In genomic region chr19:12439686-12440411, GRCh38 we compare ENCODE assay signal across 8 cellular contexts. TPM values are rescaled to one million over a fixed set of nuclear protein-coding genes. Genes with fewer than 3 reads are reported as not detected.
DNase-seq lines count a peak whose midpoint lies in the region; ATAC-seq and TF ChIP-seq lines count a peak whose summit lies in the region.
"Not testable (repeated sequence)": the region's sequence is repeated elsewhere in the genome, so short reads cannot be mapped to it uniquely, and the experiment has no call there.

No MANE protein-coding gene starts in this region.

- peak overlapping the region; percentile 87 for H3K4me3 Mint-ChIP-seq in T-helper 2 cell treated with Interferon-gamma antibody and Interleukin-4, amounts not matched to agents 5 μg/mL and 100 μg/mL, for 36 hours
- H3K4me3 Mint-ChIP-seq in activated naive CD8-positive, alpha-beta T cell treated with anti-CD3 and anti-CD28 coated beads for 36 hours: peak overlapping the region; percentile 96
- H3K4me3 Mint-ChIP-seq in natural killer cell: peak overlapping the region; percentile 87

- H3K36me3 Mint-ChIP-seq in T-helper 2 cell treated with Interferon-gamma antibody and Interleukin-4, amounts not matched to agents 5 μg/mL and 100 μg/mL, for 36 hours (ENCODE audit: low read depth): peaks cover 29% of the 10 kb centered on the region
- peaks cover 29% of the 10 kb centered on the region for H3K36me3 Mint-ChIP-seq in activated naive CD8-positive, alpha-beta T cell treated with anti-CD3 and anti-CD28 coated beads for 36 hours
- not testable (repeated sequence) for H3K36me3 Mint-ChIP-seq in natural killer cell

- DNase-seq in Caki2 (ENCODE audit: low read depth) (peak; percentile 69), LHCN-M2 (ENCODE audit: low read depth) (peak; percentile 8), glomerular visceral epithelial cell (ENCODE audit: extremely low spot score) (peak; percentile 53), natural killer cell (peak; percentile 51)
- peak; percentile 64 for DNase-seq in T-helper 2 cell treated with Interferon-gamma antibody and Interleukin-4, amounts not matched to agents 5 μg/mL and 100 μg/mL, for 36 hours (ENCODE audit: low spot score)
- DNase-seq in activated naive CD8-positive, alpha-beta T cell treated with anti-CD3 and anti-CD28 coated beads for 36 hours: peak; percentile 62
- DNase-seq in stimulated activated CD8-positive, alpha-beta memory T cell treated with anti-CD3 and anti-CD28 coated beads, Interleukin-4, amount 100 ng/mL, for 4 hours (ENCODE audit: low read depth in 2 of 2, low spot score in 1 of 2): peak; percentile 25 to 53

- peaks cover 56% of the 10 kb centered on the region for H3K9me3 Mint-ChIP-seq in T-helper 2 cell treated with Interferon-gamma antibody and Interleukin-4, amounts not matched to agents 5 μg/mL and 100 μg/mL, for 36 hours
- H3K9me3 Mint-ChIP-seq in activated naive CD8-positive, alpha-beta T cell treated with anti-CD3 and anti-CD28 coated beads for 36 hours: peaks cover 24% of the 10 kb centered on the region
- H3K9me3 Mint-ChIP-seq in natural killer cell: not testable (repeated sequence)

- in situ Hi-C loops in Caki2 (cut with HindIII; ENCODE audit: low pct_unique_long_range_greater_than_20kb, low sequenced_read_pairs): not testable (repeated sequence)

- peak overlapping the region; percentile 77 for H3K27ac Mint-ChIP-seq in T-helper 2 cell treated with Interferon-gamma antibody and Interleukin-4, amounts not matched to agents 5 μg/mL and 100 μg/mL, for 36 hours
- peak overlapping the region; percentile 79 for H3K27ac Mint-ChIP-seq in activated naive CD8-positive, alpha-beta T cell treated with anti-CD3 and anti-CD28 coated beads for 36 hours
- peak overlapping the region; percentile 91 to 99 for H3K27ac Mint-ChIP-seq in natural killer cell

- H3K27me3 Mint-ChIP-seq in T-helper 2 cell treated with Interferon-gamma antibody and Interleukin-4, amounts not matched to agents 5 μg/mL and 100 μg/mL, for 36 hours (ENCODE audit: low read depth); activated naive CD8-positive, alpha-beta T cell treated with anti-CD3 and anti-CD28 coated beads for 36 hours; natural killer cell (ENCODE audit: low read depth in 2 of 2): not testable (repeated sequence)

- ATAC-seq in GM21825 (IDR thresholded peaks at IDR 0.05; ENCODE audit: unreplicated experiment): peak; percentile 37
- peak in 2 of 3 donors; percentile 12 to 24 for ATAC-seq in natural killer cell

- intact Hi-C loops in natural killer cell (cut with micrococcal nuclease): loop anchor here (5.0 kb wide), 1 partner anchor 38 kb away; the partner anchor contains the start of gene ZNF799

- TF ChIP-seq CTCF in natural killer cell (IDR thresholded peaks at IDR 0.05): not testable (repeated sequence)

- not testable (repeated sequence) for H3K4me1 Mint-ChIP-seq in T-helper 2 cell treated with Interferon-gamma antibody and Interleukin-4, amounts not matched to agents 5 μg/mL and 100 μg/mL, for 36 hours (ENCODE audit: low read depth); activated naive CD8-positive, alpha-beta T cell treated with anti-CD3 and anti-CD28 coated beads for 36 hours
- H3K4me1 Mint-ChIP-seq in natural killer cell: peaks cover 6 to 24% of the 10 kb centered on the region in 2 donors

RNA-seq across cellular contexts. Expression of gene ZNF443, which starts 1.0 kb away (rescaled TPM):
- total RNA-seq in Caki2 (2014; rRNA removed; shearing (Covaris generic); ENCODE audit: low replicate concordance): 8.7 and 17.2 TPM in 2 replicates
- 3.5 and 4.5 TPM in 2 replicates for total RNA-seq in LHCN-M2 (2014; rRNA removed)
- 1.0 TPM for polyA plus RNA-seq in LHCN-M2 (2012)
- 1 to 10 TPM; 2.7 to 3.6 TPM for total RNA-seq in activated naive CD8-positive, alpha-beta T cell treated with anti-CD3 and anti-CD28 coated beads for 36 hours
- 1 to 10 TPM; 3.5 to 6.1 (median 3.9) TPM for total RNA-seq in natural killer cell

RNA-seq across cellular contexts. Expression of gene ZNF799, which starts 38.8 kb away (rescaled TPM):
- 4.8 and 6.8 TPM in 2 replicates for total RNA-seq in Caki2 (2014; rRNA removed; shearing (Covaris generic); ENCODE audit: low replicate concordance)
- 4.3 and 4.9 TPM in 2 replicates for total RNA-seq in LHCN-M2 (2014; rRNA removed)
- polyA plus RNA-seq in LHCN-M2 (2012): 0.94 TPM
- 1 to 10 TPM; 2.6 to 3.0 TPM for total RNA-seq in activated naive CD8-positive, alpha-beta T cell treated with anti-CD3 and anti-CD28 coated beads for 36 hours
- 1 to 10 TPM; 2.8 to 7.5 (median 4.6) TPM for total RNA-seq in natural killer cell

RNA-seq across cellular contexts. Expression of gene ZNF709, which starts 44.8 kb away (rescaled TPM):
- 1.1 and 5.2 TPM in 2 replicates for total RNA-seq in Caki2 (2014; rRNA removed; shearing (Covaris generic); ENCODE audit: low replicate concordance)
- 2.2 and 3.2 TPM in 2 replicates for total RNA-seq in LHCN-M2 (2014; rRNA removed)
- polyA plus RNA-seq in LHCN-M2 (2012): 0.69 TPM
- total RNA-seq in activated naive CD8-positive, alpha-beta T cell treated with anti-CD3 and anti-CD28 coated beads for 36 hours: 1 to 10 TPM; 1.7 to 1.8 TPM
- total RNA-seq in natural killer cell: 1 to 10 TPM; 4.1 to 4.7 (median 4.1) TPM

Comparison
In these comparisons a context has a peak if more than half of its experiments do, and no peak if none do; other contexts are left out.
1. Peak in every context shown above with its lines: DNase-seq and ATAC-seq.
2. DNase-seq: peak in every context shown above with its lines; median percentile 69 in Caki2; 64 in T-helper 2 cell treated with Interferon-gamma antibody and Interleukin-4, amounts not matched to agents 5 μg/mL and 100 μg/mL, for 36 hours; 62 in activated naive CD8-positive, alpha-beta T cell treated with anti-CD3 and anti-CD28 coated beads for 36 hours; 53 in glomerular visceral epithelial cell; 51 in natural killer cell; 39 in stimulated activated CD8-positive, alpha-beta memory T cell treated with anti-CD3 and anti-CD28 coated beads, Interleukin-4, amount 100 ng/mL, for 4 hours; 8 in LHCN-M2.